Comparison of ENCODE assay signal across 8 cellular contexts in genomic region chr6:27791182-27791939, GRCh38.
DNase-seq lines count a peak whose midpoint lies in the region; ATAC-seq and TF ChIP-seq lines count a peak whose summit lies in the region.

No MANE protein-coding gene starts in this region.

- no peaks in the 10 kb centered on the region for H3K36me3 Mint-ChIP-seq in activated CD8-positive, alpha-beta T cell treated with anti-CD3 and anti-CD28 coated beads for 36 hours (ENCODE audit: low read depth)

- DNase-seq in AG04450 (ENCODE audit: low read depth, low spot score) = no peak
- peak; percentile 55 for DNase-seq in GM13976 (ENCODE audit: low spot score)
- peak; percentile 67 to 85 for DNase-seq in NCI-H446 (lab: John Stamatoyannopoulos, UW)
- DNase-seq in activated CD8-positive, alpha-beta T cell treated with anti-CD3 and anti-CD28 coated beads for 36 hours = peak; percentile 73
- peak; percentile 78 for DNase-seq in fibroblast of gingiva (ENCODE audit: low read depth)
- DNase-seq in myocyte (ENCODE audit: low read depth) = peak; percentile 75
- no peak for DNase-seq in cortex of kidney (lab: John Stamatoyannopoulos, UW)

- no peak for ATAC-seq in activated CD8-positive, alpha-beta T cell treated with anti-CD3 and anti-CD28 coated beads for 36 hours
- ATAC-seq in GM21423 (IDR thresholded peaks at IDR 0.05; ENCODE audit: unreplicated experiment) = no peak

- peak overlapping the region; percentile 73 for H3K4me3 ChIP-seq in AG04450 (ENCODE audit: low read depth, low read length)

- POLR2A ChIA-PET in AG04450 (lab: Yijun Ruan, JAX) = interaction anchor here (0.6 to 0.7 kb wide), 4 partner anchors 46 to 554 kb away, joined by 3 to 6 read pairs (median 4); no protein-coding TSS in a partner anchor
- POLR2A ChIA-PET in activated CD8-positive, alpha-beta T cell treated with anti-CD3 and anti-CD28 coated beads for 36 hours (lab: Charles Lee) = no interaction called here

- no peaks in the 10 kb centered on the region for H3K27me3 ChIP-seq in AG04450 (ENCODE audit: control insufficient read depth, insufficient read depth, low read length)

- H3K27ac Mint-ChIP-seq in activated CD8-positive, alpha-beta T cell treated with anti-CD3 and anti-CD28 coated beads for 36 hours = peak overlapping the region; percentile 58

- TF ChIP-seq CTCF in AG04450 (IDR thresholded peaks at IDR 0.05; ENCODE audit: low read depth, low read length) (no peak), GM13976 (IDR thresholded peaks at IDR 0.05; ENCODE audit: borderline replicate concordance, control extremely low read depth, extremely low read depth, insufficient read depth, missing control alignments) (no peak)
- no peak for TF ChIP-seq CTCF in activated CD8-positive, alpha-beta T cell treated with anti-CD3 and anti-CD28 coated beads for 36 hours (IDR thresholded peaks at IDR 0.05)

- in situ Hi-C loops in GM13976 (cut with MboI; ENCODE audit: low sequenced_read_pairs, unreplicated experiment) = no loop called here

- CTCF ChIA-PET in AG04450 (lab: Charles Lee) = interaction anchor here (1.0 to 1.4 kb wide), 3 partner anchors 34 to 632 kb away, joined by 3 to 4 read pairs (median 3); no protein-coding TSS in a partner anchor
- CTCF ChIA-PET in activated CD8-positive, alpha-beta T cell treated with anti-CD3 and anti-CD28 coated beads for 36 hours (lab: Charles Lee) = no interaction called here

- H3K9me3 Mint-ChIP-seq in activated CD8-positive, alpha-beta T cell treated with anti-CD3 and anti-CD28 coated beads for 36 hours = no peaks in the 10 kb centered on the region

- peaks cover 17% of the 10 kb centered on the region for H3K27me3 Mint-ChIP-seq in activated CD8-positive, alpha-beta T cell treated with anti-CD3 and anti-CD28 coated beads for 36 hours

- peaks cover 30% of the 10 kb centered on the region for H3K4me1 Mint-ChIP-seq in activated CD8-positive, alpha-beta T cell treated with anti-CD3 and anti-CD28 coated beads for 36 hours (ENCODE audit: low read depth)

- intact Hi-C loops in activated CD8-positive, alpha-beta T cell treated with anti-CD3 and anti-CD28 coated beads for 36 hours (cut with micrococcal nuclease) = no loop called here

- H3K4me3 Mint-ChIP-seq in activated CD8-positive, alpha-beta T cell treated with anti-CD3 and anti-CD28 coated beads for 36 hours = peak overlapping the region; percentile 83

- peak overlapping the region; percentile 49 for H3K27ac ChIP-seq in AG04450 (ENCODE audit: low read depth, low read length)

- H3K9me3 ChIP-seq in AG04450 (ENCODE audit: control insufficient read depth, insufficient read depth, low read length) = no peaks in the 10 kb centered on the region

Comparison
In these comparisons a context has a peak if more than half of its experiments do, and no peak if none do; other contexts are left out.
1. DNase-seq: peak in GM13976 (single experiment), NCI-H446 (2 of 2), activated CD8-positive, alpha-beta T cell treated with anti-CD3 and anti-CD28 coated beads for 36 hours (single experiment), fibroblast of gingiva (single experiment) and myocyte (single experiment); none in AG04450 (single experiment) and cortex of kidney (single experiment).